1 cellular context compared by ENCODE assay signal in the genomic region with DNA sequence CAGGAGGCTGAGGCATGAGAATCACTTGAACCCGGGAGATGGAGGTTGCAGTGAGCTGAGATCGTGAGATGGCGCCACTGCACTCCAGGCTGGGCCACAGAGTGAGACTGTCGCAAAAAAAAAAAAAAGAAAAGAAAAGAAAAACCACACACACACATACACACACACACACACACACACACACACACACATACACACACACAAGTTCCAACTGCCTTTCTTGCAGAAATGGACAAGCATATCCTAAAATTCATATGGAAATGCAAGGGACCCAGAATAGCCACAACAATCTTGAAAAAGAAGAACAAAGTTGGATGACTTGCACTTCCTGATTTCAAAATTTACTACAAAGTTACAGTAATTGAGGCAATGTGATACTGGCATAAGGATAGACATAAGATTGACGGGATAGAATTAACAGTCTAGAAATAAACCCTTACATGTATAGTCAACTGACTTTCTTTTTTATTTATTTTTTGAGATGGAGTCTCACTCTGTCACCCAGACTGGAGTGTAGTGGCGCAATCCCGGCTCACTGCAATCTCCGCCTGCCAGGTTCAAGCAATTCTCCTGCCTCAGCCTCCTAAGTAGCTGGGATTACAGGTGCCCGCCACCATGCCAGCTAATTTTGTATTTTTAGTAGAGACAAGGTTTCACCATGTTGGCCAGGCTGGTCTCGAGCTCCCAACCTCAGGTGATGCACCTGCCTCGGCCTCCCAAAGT.
TF ChIP-seq lines count a peak whose summit lies in the region.
"Not testable (repeated sequence)": the region's sequence is repeated elsewhere in the genome, so short reads cannot be mapped to it uniquely, and the experiment has no call there.

No MANE protein-coding gene starts in this region.

TF ChIP-seq in K562, 482 proteins besides CTCF, POLR2A, EP300 and RAD21 (continues in another document):
- TF ChIP-seq, protein P1, sequence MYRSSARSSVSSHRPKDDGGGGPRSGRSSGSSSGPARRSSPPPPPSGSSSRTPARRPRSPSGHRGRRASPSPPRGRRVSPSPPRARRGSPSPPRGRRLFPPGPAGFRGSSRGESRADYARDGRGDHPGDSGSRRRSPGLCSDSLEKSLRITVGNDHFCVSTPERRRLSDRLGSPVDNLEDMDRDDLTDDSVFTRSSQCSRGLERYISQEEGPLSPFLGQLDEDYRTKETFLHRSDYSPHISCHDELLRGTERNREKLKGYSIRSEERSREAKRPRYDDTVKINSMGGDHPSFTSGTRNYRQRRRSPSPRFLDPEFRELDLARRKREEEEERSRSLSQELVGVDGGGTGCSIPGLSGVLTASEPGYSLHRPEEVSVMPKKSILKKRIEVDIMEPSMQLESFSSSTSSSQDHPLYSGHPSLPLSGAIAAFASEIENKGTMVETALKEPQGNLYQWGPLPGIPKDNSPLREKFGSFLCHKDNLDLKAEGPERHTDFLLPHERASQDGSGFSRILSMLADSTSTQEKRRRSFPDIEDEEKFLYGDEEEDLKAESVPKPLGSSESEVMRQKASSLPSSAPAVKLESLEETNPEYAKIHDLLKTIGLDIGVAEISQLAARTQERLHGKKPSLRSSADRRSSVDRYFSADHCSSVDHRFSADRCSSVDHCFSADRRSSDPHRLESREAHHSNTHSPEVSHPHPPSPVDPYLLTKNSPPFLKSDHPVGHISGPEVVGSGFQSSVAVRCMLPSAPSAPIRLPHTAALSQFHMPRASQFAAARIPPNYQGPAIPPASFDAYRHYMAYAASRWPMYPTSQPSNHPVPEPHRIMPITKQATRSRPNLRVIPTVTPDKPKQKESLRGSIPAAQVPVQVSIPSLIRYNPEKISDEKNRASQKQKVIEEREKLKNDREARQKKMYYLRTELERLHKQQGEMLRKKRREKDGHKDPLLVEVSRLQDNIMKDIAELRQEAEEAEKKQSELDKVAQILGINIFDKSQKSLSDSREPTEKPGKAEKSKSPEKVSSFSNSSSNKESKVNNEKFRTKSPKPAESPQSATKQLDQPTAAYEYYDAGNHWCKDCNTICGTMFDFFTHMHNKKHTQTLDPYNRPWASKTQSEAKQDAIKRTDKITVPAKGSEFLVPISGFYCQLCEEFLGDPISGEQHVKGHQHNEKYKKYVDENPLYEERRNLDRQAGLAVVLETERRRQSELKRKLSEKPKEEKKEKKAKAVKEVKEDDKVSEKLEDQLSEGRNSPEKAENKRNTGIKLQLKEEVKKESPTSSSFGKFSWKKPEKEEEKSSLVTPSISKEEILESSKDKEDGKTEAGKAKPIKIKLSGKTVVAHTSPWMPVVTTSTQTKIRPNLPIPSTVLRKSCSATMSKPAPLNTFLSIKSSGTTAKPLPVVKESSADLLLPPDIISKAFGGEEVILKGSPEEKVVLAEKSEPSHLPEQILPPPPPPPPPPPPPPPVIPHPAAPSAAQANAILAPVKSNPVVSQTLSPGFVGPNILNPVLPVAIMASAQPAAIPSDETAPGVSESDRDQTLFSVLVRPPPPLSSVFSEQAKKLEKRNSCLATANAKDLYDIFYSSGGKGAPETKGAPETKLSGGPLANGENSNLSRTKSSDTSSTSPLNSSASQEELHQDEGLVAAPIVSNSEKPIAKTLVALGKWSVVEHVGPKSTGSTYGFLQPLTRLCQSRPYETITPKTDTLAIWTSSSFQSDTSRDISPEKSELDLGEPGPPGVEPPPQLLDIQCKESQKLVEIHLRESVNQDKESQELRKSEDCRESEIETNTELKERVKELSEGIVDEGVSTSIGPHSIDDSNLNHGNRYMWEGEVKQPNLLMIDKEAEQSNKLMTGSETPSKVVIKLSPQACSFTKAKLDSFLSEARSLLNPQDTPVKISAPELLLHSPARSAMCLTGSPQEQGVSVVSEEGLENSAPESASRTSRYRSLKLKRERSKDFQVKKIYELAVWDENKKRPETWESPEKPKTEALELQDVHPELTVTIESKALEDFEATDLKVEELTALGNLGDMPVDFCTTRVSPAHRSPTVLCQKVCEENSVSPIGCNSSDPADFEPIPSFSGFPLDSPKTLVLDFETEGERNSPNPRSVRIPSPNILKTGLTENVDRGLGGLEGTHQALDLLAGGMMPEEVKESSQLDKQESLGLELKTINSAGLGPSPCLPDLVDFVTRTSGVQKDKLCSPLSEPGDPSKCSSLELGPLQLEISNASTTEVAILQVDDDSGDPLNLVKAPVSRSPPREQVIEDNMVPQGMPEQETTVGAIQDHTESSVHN (IDR thresholded peaks at IDR 0.05; ENCODE audit: borderline replicate concordance in 1 of 2, low read depth in 1 of 2) = 0 out of 4 replicates have a peak, but pooled peaks of 1 of the 2 experiments have one; percentile 27
- peak in 1 of 2 experiments; percentile 32; a peak in 1 of 4 replicates for TF ChIP-seq TRIM24 (IDR thresholded peaks at IDR 0.05)
- TF ChIP-seq, protein P2, sequence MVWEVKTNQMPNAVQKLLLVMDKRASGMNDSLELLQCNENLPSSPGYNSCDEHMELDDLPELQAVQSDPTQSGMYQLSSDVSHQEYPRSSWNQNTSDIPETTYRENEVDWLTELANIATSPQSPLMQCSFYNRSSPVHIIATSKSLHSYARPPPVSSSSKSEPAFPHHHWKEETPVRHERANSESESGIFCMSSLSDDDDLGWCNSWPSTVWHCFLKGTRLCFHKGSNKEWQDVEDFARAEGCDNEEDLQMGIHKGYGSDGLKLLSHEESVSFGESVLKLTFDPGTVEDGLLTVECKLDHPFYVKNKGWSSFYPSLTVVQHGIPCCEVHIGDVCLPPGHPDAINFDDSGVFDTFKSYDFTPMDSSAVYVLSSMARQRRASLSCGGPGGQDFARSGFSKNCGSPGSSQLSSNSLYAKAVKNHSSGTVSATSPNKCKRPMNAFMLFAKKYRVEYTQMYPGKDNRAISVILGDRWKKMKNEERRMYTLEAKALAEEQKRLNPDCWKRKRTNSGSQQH (CRISPR knock-in tag; IDR thresholded peaks at IDR 0.05) = 0 out of 2 replicates have a peak, but pooled peaks have one; percentile 38
- peak; percentile 74 for TF ChIP-seq MAFG (tag; conservative IDR thresholded peaks at IDR 0.05)
- TF ChIP-seq TAL1 (IDR thresholded peaks at IDR 0.05) = peak; percentile 18; the same call in 1 of the 2 replicates
- peak; percentile 84 for TF ChIP-seq ZNF384 (IDR thresholded peaks at IDR 0.05; ENCODE audit: low read depth, low read length)
- TF ChIP-seq CC2D1A (IDR thresholded peaks at IDR 0.05) = peak; percentile 53; the same call in 1 of the 2 replicates
- peak; percentile 52 for TF ChIP-seq SMARCA4 (IDR thresholded peaks at IDR 0.05)
- TF ChIP-seq, protein P3, sequence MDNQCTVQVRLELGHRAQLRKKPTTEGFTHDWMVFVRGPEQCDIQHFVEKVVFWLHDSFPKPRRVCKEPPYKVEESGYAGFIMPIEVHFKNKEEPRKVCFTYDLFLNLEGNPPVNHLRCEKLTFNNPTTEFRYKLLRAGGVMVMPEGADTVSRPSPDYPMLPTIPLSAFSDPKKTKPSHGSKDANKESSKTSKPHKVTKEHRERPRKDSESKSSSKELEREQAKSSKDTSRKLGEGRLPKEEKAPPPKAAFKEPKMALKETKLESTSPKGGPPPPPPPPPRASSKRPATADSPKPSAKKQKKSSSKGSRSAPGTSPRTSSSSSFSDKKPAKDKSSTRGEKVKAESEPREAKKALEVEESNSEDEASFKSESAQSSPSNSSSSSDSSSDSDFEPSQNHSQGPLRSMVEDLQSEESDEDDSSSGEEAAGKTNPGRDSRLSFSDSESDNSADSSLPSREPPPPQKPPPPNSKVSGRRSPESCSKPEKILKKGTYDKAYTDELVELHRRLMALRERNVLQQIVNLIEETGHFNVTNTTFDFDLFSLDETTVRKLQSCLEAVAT (IDR thresholded peaks at IDR 0.05) = peak in 1 of 2 experiments; percentile 78; a peak in 2 of 4 replicates
- TF ChIP-seq FOXK2 (conservative IDR thresholded peaks at IDR 0.05 in 1 of 2, IDR thresholded peaks at IDR 0.05 in 1 of 2; ENCODE audit: low read depth in 2 of 2) = 0 out of 4 replicates have a peak, but pooled peaks of 1 of the 2 experiments have one; percentile 14
- peak; percentile 63 for TF ChIP-seq NFE2 (IDR thresholded peaks at IDR 0.05; ENCODE audit: low read depth)
- TF ChIP-seq SMARCE1 (IDR thresholded peaks at IDR 0.05) = peak; percentile 80; the same call in 1 of the 2 replicates
- peak in 1 of 2 experiments; percentile 55; a peak in 1 of 4 replicates for TF ChIP-seq ARNT (IDR thresholded peaks at IDR 0.05)
- TF ChIP-seq CEBPB (tag; IDR thresholded peaks at IDR 0.05) = peak; percentile 71
- peak; percentile 92 for TF ChIP-seq MCM3 (IDR thresholded peaks at IDR 0.05)
- peak; percentile 67 for TF ChIP-seq ZNF316 (IDR thresholded peaks at IDR 0.05)
- TF ChIP-seq, protein P4, sequence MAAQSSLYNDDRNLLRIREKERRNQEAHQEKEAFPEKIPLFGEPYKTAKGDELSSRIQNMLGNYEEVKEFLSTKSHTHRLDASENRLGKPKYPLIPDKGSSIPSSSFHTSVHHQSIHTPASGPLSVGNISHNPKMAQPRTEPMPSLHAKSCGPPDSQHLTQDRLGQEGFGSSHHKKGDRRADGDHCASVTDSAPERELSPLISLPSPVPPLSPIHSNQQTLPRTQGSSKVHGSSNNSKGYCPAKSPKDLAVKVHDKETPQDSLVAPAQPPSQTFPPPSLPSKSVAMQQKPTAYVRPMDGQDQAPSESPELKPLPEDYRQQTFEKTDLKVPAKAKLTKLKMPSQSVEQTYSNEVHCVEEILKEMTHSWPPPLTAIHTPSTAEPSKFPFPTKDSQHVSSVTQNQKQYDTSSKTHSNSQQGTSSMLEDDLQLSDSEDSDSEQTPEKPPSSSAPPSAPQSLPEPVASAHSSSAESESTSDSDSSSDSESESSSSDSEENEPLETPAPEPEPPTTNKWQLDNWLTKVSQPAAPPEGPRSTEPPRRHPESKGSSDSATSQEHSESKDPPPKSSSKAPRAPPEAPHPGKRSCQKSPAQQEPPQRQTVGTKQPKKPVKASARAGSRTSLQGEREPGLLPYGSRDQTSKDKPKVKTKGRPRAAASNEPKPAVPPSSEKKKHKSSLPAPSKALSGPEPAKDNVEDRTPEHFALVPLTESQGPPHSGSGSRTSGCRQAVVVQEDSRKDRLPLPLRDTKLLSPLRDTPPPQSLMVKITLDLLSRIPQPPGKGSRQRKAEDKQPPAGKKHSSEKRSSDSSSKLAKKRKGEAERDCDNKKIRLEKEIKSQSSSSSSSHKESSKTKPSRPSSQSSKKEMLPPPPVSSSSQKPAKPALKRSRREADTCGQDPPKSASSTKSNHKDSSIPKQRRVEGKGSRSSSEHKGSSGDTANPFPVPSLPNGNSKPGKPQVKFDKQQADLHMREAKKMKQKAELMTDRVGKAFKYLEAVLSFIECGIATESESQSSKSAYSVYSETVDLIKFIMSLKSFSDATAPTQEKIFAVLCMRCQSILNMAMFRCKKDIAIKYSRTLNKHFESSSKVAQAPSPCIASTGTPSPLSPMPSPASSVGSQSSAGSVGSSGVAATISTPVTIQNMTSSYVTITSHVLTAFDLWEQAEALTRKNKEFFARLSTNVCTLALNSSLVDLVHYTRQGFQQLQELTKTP (IDR thresholded peaks at IDR 0.05; ENCODE audit: low read depth in 1 of 2, partially characterized antibody in 2 of 2) = peak; percentile 40 to 42
- TF ChIP-seq, protein P5, sequence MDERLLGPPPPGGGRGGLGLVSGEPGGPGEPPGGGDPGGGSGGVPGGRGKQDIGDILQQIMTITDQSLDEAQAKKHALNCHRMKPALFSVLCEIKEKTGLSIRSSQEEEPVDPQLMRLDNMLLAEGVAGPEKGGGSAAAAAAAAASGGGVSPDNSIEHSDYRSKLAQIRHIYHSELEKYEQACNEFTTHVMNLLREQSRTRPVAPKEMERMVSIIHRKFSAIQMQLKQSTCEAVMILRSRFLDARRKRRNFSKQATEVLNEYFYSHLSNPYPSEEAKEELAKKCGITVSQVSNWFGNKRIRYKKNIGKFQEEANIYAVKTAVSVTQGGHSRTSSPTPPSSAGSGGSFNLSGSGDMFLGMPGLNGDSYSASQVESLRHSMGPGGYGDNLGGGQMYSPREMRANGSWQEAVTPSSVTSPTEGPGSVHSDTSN (CRISPR knock-in tag; IDR thresholded peaks at IDR 0.05; ENCODE audit: low read depth) = not testable (repeated sequence)
- TF ChIP-seq, protein P5 (tag; conservative IDR thresholded peaks at IDR 0.05; ENCODE audit: low read depth) = 0 out of 2 replicates have a peak, but pooled peaks have one; percentile 9
- TF ChIP-seq HDAC1 (IDR thresholded peaks at IDR 0.05) = peak in 1 of 2 experiments; percentile 37; a peak in 1 of 4 replicates
- peak; percentile 69; the same call in 1 of the 2 replicates for TF ChIP-seq SMARCA5 (IDR thresholded peaks at IDR 0.05)
- peak; percentile 62; the same call in 1 of the 2 replicates for TF ChIP-seq NBN (IDR thresholded peaks at IDR 0.05; ENCODE audit: low read depth)
- TF ChIP-seq, protein P6, sequence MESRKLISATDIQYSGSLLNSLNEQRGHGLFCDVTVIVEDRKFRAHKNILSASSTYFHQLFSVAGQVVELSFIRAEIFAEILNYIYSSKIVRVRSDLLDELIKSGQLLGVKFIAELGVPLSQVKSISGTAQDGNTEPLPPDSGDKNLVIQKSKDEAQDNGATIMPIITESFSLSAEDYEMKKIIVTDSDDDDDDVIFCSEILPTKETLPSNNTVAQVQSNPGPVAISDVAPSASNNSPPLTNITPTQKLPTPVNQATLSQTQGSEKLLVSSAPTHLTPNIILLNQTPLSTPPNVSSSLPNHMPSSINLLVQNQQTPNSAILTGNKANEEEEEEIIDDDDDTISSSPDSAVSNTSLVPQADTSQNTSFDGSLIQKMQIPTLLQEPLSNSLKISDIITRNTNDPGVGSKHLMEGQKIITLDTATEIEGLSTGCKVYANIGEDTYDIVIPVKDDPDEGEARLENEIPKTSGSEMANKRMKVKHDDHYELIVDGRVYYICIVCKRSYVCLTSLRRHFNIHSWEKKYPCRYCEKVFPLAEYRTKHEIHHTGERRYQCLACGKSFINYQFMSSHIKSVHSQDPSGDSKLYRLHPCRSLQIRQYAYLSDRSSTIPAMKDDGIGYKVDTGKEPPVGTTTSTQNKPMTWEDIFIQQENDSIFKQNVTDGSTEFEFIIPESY (CRISPR knock-in tag; IDR thresholded peaks at IDR 0.05) = peak; percentile 85
- TF ChIP-seq, protein P7, sequence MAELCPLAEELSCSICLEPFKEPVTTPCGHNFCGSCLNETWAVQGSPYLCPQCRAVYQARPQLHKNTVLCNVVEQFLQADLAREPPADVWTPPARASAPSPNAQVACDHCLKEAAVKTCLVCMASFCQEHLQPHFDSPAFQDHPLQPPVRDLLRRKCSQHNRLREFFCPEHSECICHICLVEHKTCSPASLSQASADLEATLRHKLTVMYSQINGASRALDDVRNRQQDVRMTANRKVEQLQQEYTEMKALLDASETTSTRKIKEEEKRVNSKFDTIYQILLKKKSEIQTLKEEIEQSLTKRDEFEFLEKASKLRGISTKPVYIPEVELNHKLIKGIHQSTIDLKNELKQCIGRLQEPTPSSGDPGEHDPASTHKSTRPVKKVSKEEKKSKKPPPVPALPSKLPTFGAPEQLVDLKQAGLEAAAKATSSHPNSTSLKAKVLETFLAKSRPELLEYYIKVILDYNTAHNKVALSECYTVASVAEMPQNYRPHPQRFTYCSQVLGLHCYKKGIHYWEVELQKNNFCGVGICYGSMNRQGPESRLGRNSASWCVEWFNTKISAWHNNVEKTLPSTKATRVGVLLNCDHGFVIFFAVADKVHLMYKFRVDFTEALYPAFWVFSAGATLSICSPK (IDR thresholded peaks at IDR 0.05; ENCODE audit: borderline replicate concordance) = 0 out of 2 replicates have a peak, but pooled peaks have one; percentile 29
- TF ChIP-seq ARID1B (IDR thresholded peaks at IDR 0.05) = peak; percentile 48; the same call in 1 of the 2 replicates
- peak; percentile 35; the same call in 1 of the 2 replicates for TF ChIP-seq SPI1 (IDR thresholded peaks at IDR 0.05; ENCODE audit: borderline replicate concordance, low read depth, low read length)
- peak; percentile 70; the same call in 1 of the 2 replicates for TF ChIP-seq HLTF (IDR thresholded peaks at IDR 0.05)
- TF ChIP-seq DPF2 (IDR thresholded peaks at IDR 0.05) = peak; percentile 43; the same call in 1 of the 2 replicates
- TF ChIP-seq C11orf30 (IDR thresholded peaks at IDR 0.05; ENCODE audit: low read depth) = peak; percentile 78
